1 cellular context compared by ENCODE assay signal in genomic region chr14:59017285-59017965, GRCh38.
TF ChIP-seq lines count a peak whose summit lies in the region.

No MANE protein-coding gene starts in this region.

TF ChIP-seq in SK-N-SH treated with all-trans-retinoic acid at 6 μM for 48 hours, 23 proteins besides CTCF, POLR2A, EP300 and RAD21 (continued from another document):
- TF ChIP-seq CSRNP3 (CRISPR knock-in tag; IDR thresholded peaks at IDR 0.05) = no peak
